In genomic region chr22:46511391-46512370, GRCh38 we compare ENCODE assay signal across 15 cellular contexts. TPM values are rescaled to one million over a fixed set of nuclear protein-coding genes. Genes with fewer than 3 reads are reported as not detected.
DNase-seq lines count a peak whose midpoint lies in the region; ATAC-seq and TF ChIP-seq lines count a peak whose summit lies in the region.
"Had no signal": no experiment of that assay in that cellular context is flagged by ENCODE, and none has a peak within 500 bp of the region (broad histone marks: within the 10 kb centered on the region; RNA-seq: fewer than 3 reads in every experiment).

No MANE protein-coding gene starts in this region.

- H3K4me1 Mint-ChIP-seq in activated naive CD8-positive, alpha-beta T cell (ENCODE audit: low read depth), result peaks cover 3% of the 10 kb centered on the region
- H3K4me1 Mint-ChIP-seq in activated naive CD8-positive, alpha-beta T cell treated with anti-CD3 and anti-CD28 coated beads for 36 hours, result peaks cover 10% of the 10 kb centered on the region
- peaks cover 87% of the 10 kb centered on the region for H3K4me1 Mint-ChIP-seq in brain
- peaks cover 2% of the 10 kb centered on the region for H3K4me1 Mint-ChIP-seq in progenitor cell of endocrine pancreas (ENCODE audit: low read depth)
- peaks cover 11% of the 10 kb centered on the region for H3K4me1 Mint-ChIP-seq in stimulated activated naive CD8-positive, alpha-beta T cell treated with anti-CD3 and anti-CD28 coated beads, Interleukin-15, amount 100 ng/mL, for 72 hours

- H3K4me3 Mint-ChIP-seq in activated naive CD8-positive, alpha-beta T cell, result no peak overlapping the region
- H3K4me3 Mint-ChIP-seq in activated naive CD8-positive, alpha-beta T cell treated with anti-CD3 and anti-CD28 coated beads for 36 hours, result no peak overlapping the region
- H3K4me3 Mint-ChIP-seq in brain, result peak overlapping the region in 4 of 5 experiments; percentile 42 to 79 (median 70)
- H3K4me3 Mint-ChIP-seq in progenitor cell of endocrine pancreas (ENCODE audit: low read depth), result no peak overlapping the region
- H3K4me3 Mint-ChIP-seq in stimulated activated naive CD8-positive, alpha-beta T cell treated with anti-CD3 and anti-CD28 coated beads, Interleukin-15, amount 100 ng/mL, for 72 hours, result no peak overlapping the region

- no peaks in the 10 kb centered on the region for H3K27me3 Mint-ChIP-seq in activated naive CD8-positive, alpha-beta T cell
- no peaks in the 10 kb centered on the region for H3K27me3 Mint-ChIP-seq in activated naive CD8-positive, alpha-beta T cell treated with anti-CD3 and anti-CD28 coated beads for 36 hours
- peaks cover 3% of the 10 kb centered on the region for H3K27me3 Mint-ChIP-seq in brain
- no peaks in the 10 kb centered on the region for H3K27me3 Mint-ChIP-seq in progenitor cell of endocrine pancreas
- peaks cover 17% of the 10 kb centered on the region for H3K27me3 Mint-ChIP-seq in stimulated activated naive CD8-positive, alpha-beta T cell treated with anti-CD3 and anti-CD28 coated beads, Interleukin-15, amount 100 ng/mL, for 72 hours

- no peak for TF ChIP-seq CTCF in brain (conservative IDR thresholded peaks at IDR 0.05)
- TF ChIP-seq CTCF in fibroblast of pulmonary artery (IDR thresholded peaks at IDR 0.05; ENCODE audit: low read length, missing control alignments), result no peak
- no peak for TF ChIP-seq CTCF in progenitor cell of endocrine pancreas (IDR thresholded peaks at IDR 0.05; ENCODE audit: unreplicated experiment)

- H3K36me3 Mint-ChIP-seq in activated naive CD8-positive, alpha-beta T cell, result no peaks in the 10 kb centered on the region
- H3K36me3 Mint-ChIP-seq in activated naive CD8-positive, alpha-beta T cell treated with anti-CD3 and anti-CD28 coated beads for 36 hours, result no peaks in the 10 kb centered on the region
- H3K36me3 Mint-ChIP-seq in brain (no peaks in the 10 kb centered on the region), progenitor cell of endocrine pancreas (ENCODE audit: insufficient read depth) (no peaks in the 10 kb centered on the region)

- no peak for DNase-seq in activated naive CD8-positive, alpha-beta T cell treated with anti-CD3 and anti-CD28 coated beads for 36 hours
- DNase-seq in fibroblast of pulmonary artery (ENCODE audit: low read depth), result peak; percentile 13
- no peak for DNase-seq in progenitor cell of endocrine pancreas (ENCODE audit: low spot score, unreplicated experiment)
- no peak for DNase-seq in stimulated activated naive CD8-positive, alpha-beta T cell treated with anti-CD3 and anti-CD28 coated beads, Interleukin-15, amount 100 ng/mL, for 72 hours
- DNase-seq: COR-L47, DMS153, MM.1S, NCI-H187 treated with DMSO at 0.1 percent for 48 hours, NCI-H446, PC-9, SHP77 had no signal

- peak overlapping the region; percentile 41 for H3K27ac Mint-ChIP-seq in activated naive CD8-positive, alpha-beta T cell
- H3K27ac Mint-ChIP-seq in activated naive CD8-positive, alpha-beta T cell treated with anti-CD3 and anti-CD28 coated beads for 36 hours, result no peak overlapping the region
- H3K27ac Mint-ChIP-seq in brain (peak overlapping the region; percentile 78 to 97 (median 92)), progenitor cell of endocrine pancreas (peak overlapping the region; percentile 89)
- peak overlapping the region in 1 of 2 donors; percentile 55 for H3K27ac Mint-ChIP-seq in stimulated activated naive CD8-positive, alpha-beta T cell treated with anti-CD3 and anti-CD28 coated beads, Interleukin-15, amount 100 ng/mL, for 72 hours

- ATAC-seq in stimulated activated naive CD8-positive, alpha-beta T cell treated with anti-CD3 and anti-CD28 coated beads, Interleukin-15, amount 100 ng/mL, for 72 hours, result no peak
- ATAC-seq in HG03432 (IDR thresholded peaks at IDR 0.05; ENCODE audit: unreplicated experiment) (no peak), GM18909 (IDR thresholded peaks at IDR 0.05; ENCODE audit: poor library complexity, unreplicated experiment) (no peak)

- no peaks in the 10 kb centered on the region for H3K9me3 Mint-ChIP-seq in activated naive CD8-positive, alpha-beta T cell (ENCODE audit: low read depth)
- H3K9me3 Mint-ChIP-seq in activated naive CD8-positive, alpha-beta T cell treated with anti-CD3 and anti-CD28 coated beads for 36 hours, result no peaks in the 10 kb centered on the region
- H3K9me3 Mint-ChIP-seq in brain, result no peaks in the 10 kb centered on the region
- H3K9me3 Mint-ChIP-seq in progenitor cell of endocrine pancreas (ENCODE audit: low read depth), result no peaks in the 10 kb centered on the region
- no peaks in the 10 kb centered on the region for H3K9me3 Mint-ChIP-seq in stimulated activated naive CD8-positive, alpha-beta T cell treated with anti-CD3 and anti-CD28 coated beads, Interleukin-15, amount 100 ng/mL, for 72 hours

- no peak overlapping the region for H3K4me3 ChIP-seq in fibroblast of pulmonary artery (replicated peaks; ENCODE audit: low read depth, low read length)
- H3K4me3 ChIP-seq: PC-9 had no signal

RNA-seq across cellular contexts. Expression of gene CELSR1, which starts 25.7 kb away (rescaled TPM):
- total RNA-seq in activated naive CD8-positive, alpha-beta T cell treated with anti-CD3 and anti-CD28 coated beads for 36 hours, result under 1 TPM; 0.04 to 0.14 TPM
- polyA plus RNA-seq in brain (ENCODE audit: insufficient read depth, low read depth, low replicate concordance), result 1.5 TPM
- 20.9 and 21.0 TPM in 2 replicates for total RNA-seq in progenitor cell of endocrine pancreas

Comparison
In these comparisons a context has a peak if more than half of its experiments do, and no peak if none do; other contexts are left out.
1. H3K4me3 Mint-ChIP-seq: peak in brain (4 of 5); none in activated naive CD8-positive, alpha-beta T cell (single experiment), activated naive CD8-positive, alpha-beta T cell treated with anti-CD3 and anti-CD28 coated beads for 36 hours (single experiment), progenitor cell of endocrine pancreas (single experiment) and stimulated activated naive CD8-positive, alpha-beta T cell treated with anti-CD3 and anti-CD28 coated beads, Interleukin-15, amount 100 ng/mL, for 72 hours (0 of 2).
2. RNA of gene CELSR1, which starts 25.7 kb away (total RNA-seq): 20.9 to 21.0 TPM in progenitor cell of endocrine pancreas; 0.04 to 0.14 TPM in activated naive CD8-positive, alpha-beta T cell treated with anti-CD3 and anti-CD28 coated beads for 36 hours; every median in the first group is over 10 times any median in the second.